9 cellular contexts compared by ENCODE assay signal in the genomic region with DNA sequence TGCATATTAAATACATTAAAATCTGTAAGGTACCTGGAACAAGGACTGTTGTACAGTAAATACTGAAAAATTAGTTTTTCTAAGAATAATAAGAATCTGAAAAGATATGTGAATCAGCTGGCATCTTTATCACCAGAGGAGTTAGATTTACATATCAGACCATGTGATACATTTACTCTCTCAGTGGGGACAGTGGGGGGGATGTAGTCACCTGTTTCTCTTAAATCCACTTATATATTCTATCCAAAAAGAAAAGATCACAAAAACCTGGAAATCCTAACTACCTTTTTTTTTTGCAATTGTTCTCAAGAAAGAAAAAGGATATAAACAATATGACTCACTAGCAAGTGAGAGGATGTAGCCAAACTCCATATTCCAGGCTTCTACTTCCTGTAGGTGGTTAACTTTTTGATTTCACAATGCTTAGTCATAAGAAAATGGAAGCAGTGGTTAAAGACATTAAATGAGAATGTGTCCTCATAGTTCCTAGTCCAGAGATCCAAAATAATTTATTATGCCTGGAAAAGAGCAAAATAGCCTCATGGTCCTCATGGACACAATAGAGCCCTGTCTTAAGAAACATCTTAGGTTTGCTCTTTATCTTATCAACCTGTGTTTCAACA. TPM values are rescaled to one million over a fixed set of nuclear protein-coding genes. Genes with fewer than 3 reads are reported as not detected.
A peak's percentile ranks its signal among the peaks of the same experiment; 100 is the strongest.
DNase-seq lines count a peak whose midpoint lies in the region; ATAC-seq and TF ChIP-seq lines count a peak whose summit lies in the region.
"Had no signal": no experiment of that assay in that cellular context is flagged by ENCODE, and none has a peak within 500 bp of the region (broad histone marks: within the 10 kb centered on the region; RNA-seq: fewer than 3 reads in every experiment).

No MANE protein-coding gene starts in this region.

- H3K4me3 ChIP-seq in GM23338 (no peak overlapping the region), skin epidermis (no peak overlapping the region)

- H3K4me2 ChIP-seq in GM23338, result no peak overlapping the region

- H3K27me3 Mint-ChIP-seq in GM23338 (ENCODE audit: insufficient read depth, low read depth, poor library complexity), result no peaks in the 10 kb centered on the region
- peaks cover 7% of the 10 kb centered on the region for H3K27me3 Mint-ChIP-seq in activated T-cell treated with anti-CD3 and anti-CD28 coated beads, Interleukin-2, amount 50 U/mL, for 24 hours
- H3K27me3 Mint-ChIP-seq: activated CD4-positive, alpha-beta T cell treated with anti-CD3 and anti-CD28 coated beads, Interleukin-2, amount 10 ng/mL, durations not matched to agents 7 days and 5 days had no signal

- TF ChIP-seq CTCF in GM23338 (conservative IDR thresholded peaks at IDR 0.05; ENCODE audit: low read depth in 2 of 2), result no peak

- no peak overlapping the region for H3K4me3 Mint-ChIP-seq in GM23338
- no peak overlapping the region for H3K4me3 Mint-ChIP-seq in activated T-cell treated with anti-CD3 and anti-CD28 coated beads, Interleukin-2, amount 50 U/mL, for 24 hours
- H3K4me3 Mint-ChIP-seq: activated CD4-positive, alpha-beta T cell treated with anti-CD3 and anti-CD28 coated beads, Interleukin-2, amount 10 ng/mL, durations not matched to agents 7 days and 5 days had no signal

- H3K27me3 ChIP-seq in GM23338 (ENCODE audit: insufficient read depth), result no peaks in the 10 kb centered on the region

- no peak overlapping the region for H3K27ac Mint-ChIP-seq in GM23338
- H3K27ac Mint-ChIP-seq in activated T-cell treated with anti-CD3 and anti-CD28 coated beads, Interleukin-2, amount 50 U/mL, for 24 hours, result no peak overlapping the region
- H3K27ac Mint-ChIP-seq: activated CD4-positive, alpha-beta T cell treated with anti-CD3 and anti-CD28 coated beads, Interleukin-2, amount 10 ng/mL, durations not matched to agents 7 days and 5 days had no signal

- no peaks in the 10 kb centered on the region for H3K9me3 Mint-ChIP-seq in GM23338
- no peaks in the 10 kb centered on the region for H3K9me3 Mint-ChIP-seq in activated T-cell treated with anti-CD3 and anti-CD28 coated beads, Interleukin-2, amount 50 U/mL, for 24 hours
- H3K9me3 Mint-ChIP-seq: activated CD4-positive, alpha-beta T cell treated with anti-CD3 and anti-CD28 coated beads, Interleukin-2, amount 10 ng/mL, durations not matched to agents 7 days and 5 days had no signal

- no peaks in the 10 kb centered on the region for H4K20me1 ChIP-seq in GM23338 (replicated peaks; ENCODE audit: insufficient read depth)

- DNase-seq in GM23338 (ENCODE audit: low spot score), result no peak
- peak; percentile 52 for DNase-seq in SK-MEL-5 (ENCODE audit: low read depth, low spot score)
- DNase-seq in fibroblast of the conjunctiva (ENCODE audit: low read depth), result peak; percentile 78
- no peak for DNase-seq in activated T-cell treated with anti-CD3 and anti-CD28 coated beads, Interleukin-2, amount 50 U/mL, for 24 hours
- DNase-seq in hippocampal formation (lab: John Stamatoyannopoulos, UW), result no peak
- DNase-seq: activated CD4-positive, alpha-beta T cell treated with anti-CD3 and anti-CD28 coated beads, Interleukin-2, amount 10 ng/mL, durations not matched to agents 7 days and 5 days had no signal

- no peaks in the 10 kb centered on the region for H3K36me3 ChIP-seq in GM23338 (ENCODE audit: insufficient read depth)

- H3K9me2 ChIP-seq in GM23338 (ENCODE audit: insufficient read depth), result no peaks in the 10 kb centered on the region

- in situ Hi-C loops in SK-MEL-5 (cut with HindIII; ENCODE audit: low pct_unique_long_range_greater_than_20kb, low sequenced_read_pairs), result no loop called here

- no peaks in the 10 kb centered on the region for H3F3A ChIP-seq in GM23338 (replicated peaks; ENCODE audit: low read depth)

- no peaks in the 10 kb centered on the region; the same call in 1 of the 2 replicates for H3K4me1 ChIP-seq in GM23338 (ENCODE audit: insufficient read depth)

- peak overlapping the region; percentile 1; the same call in 1 of the 2 replicates for H2AFZ ChIP-seq in GM23338

- H3K27ac ChIP-seq in GM23338 (ENCODE audit: low read depth) (no peak overlapping the region), skin epidermis (peak overlapping the region in 11 of 21 experiments; percentile 6 to 76 (median 55))

- no peaks in the 10 kb centered on the region for H3K36me3 Mint-ChIP-seq in GM23338 (ENCODE audit: low read depth)
- no peaks in the 10 kb centered on the region for H3K36me3 Mint-ChIP-seq in activated T-cell treated with anti-CD3 and anti-CD28 coated beads, Interleukin-2, amount 50 U/mL, for 24 hours (ENCODE audit: low read depth)

- ATAC-seq in GM23338, result no peak
- no peak for ATAC-seq in HG02973 (IDR thresholded peaks at IDR 0.05; ENCODE audit: unreplicated experiment)
- ATAC-seq in GM19452 (IDR thresholded peaks at IDR 0.05; ENCODE audit: unreplicated experiment), result no peak

- no peaks in the 10 kb centered on the region for H3K79me2 ChIP-seq in GM23338 (replicated peaks; ENCODE audit: insufficient read depth)

- H3K4me1 Mint-ChIP-seq in GM23338, result no peaks in the 10 kb centered on the region
- peaks cover 5% of the 10 kb centered on the region for H3K4me1 Mint-ChIP-seq in activated T-cell treated with anti-CD3 and anti-CD28 coated beads, Interleukin-2, amount 50 U/mL, for 24 hours (ENCODE audit: low read depth)

TF ChIP-seq in GM23338, 12 proteins besides CTCF, POLR2A, EP300 and RAD21 (continues in another document):
- TF ChIP-seq NANOG (IDR thresholded peaks at IDR 0.05; ENCODE audit: borderline replicate concordance) (no peak), EZH2 (IDR thresholded peaks at IDR 0.05; ENCODE audit: low read depth, unreplicated experiment) (no peak), ZNF114 (CRISPR knock-in tag; IDR thresholded peaks at IDR 0.05) (no peak), EZH2phosphoT487 (IDR thresholded peaks at IDR 0.05; ENCODE audit: unreplicated experiment) (no peak), STAT1 (IDR thresholded peaks at IDR 0.05; ENCODE audit: unreplicated experiment) (no peak), JUNB (IDR thresholded peaks at IDR 0.05; ENCODE audit: unreplicated experiment) (no peak), CREB1 (CRISPR knock-in tag; IDR thresholded peaks at IDR 0.05; ENCODE audit: low read depth) (no peak)
- TF ChIP-seq, protein P1, sequence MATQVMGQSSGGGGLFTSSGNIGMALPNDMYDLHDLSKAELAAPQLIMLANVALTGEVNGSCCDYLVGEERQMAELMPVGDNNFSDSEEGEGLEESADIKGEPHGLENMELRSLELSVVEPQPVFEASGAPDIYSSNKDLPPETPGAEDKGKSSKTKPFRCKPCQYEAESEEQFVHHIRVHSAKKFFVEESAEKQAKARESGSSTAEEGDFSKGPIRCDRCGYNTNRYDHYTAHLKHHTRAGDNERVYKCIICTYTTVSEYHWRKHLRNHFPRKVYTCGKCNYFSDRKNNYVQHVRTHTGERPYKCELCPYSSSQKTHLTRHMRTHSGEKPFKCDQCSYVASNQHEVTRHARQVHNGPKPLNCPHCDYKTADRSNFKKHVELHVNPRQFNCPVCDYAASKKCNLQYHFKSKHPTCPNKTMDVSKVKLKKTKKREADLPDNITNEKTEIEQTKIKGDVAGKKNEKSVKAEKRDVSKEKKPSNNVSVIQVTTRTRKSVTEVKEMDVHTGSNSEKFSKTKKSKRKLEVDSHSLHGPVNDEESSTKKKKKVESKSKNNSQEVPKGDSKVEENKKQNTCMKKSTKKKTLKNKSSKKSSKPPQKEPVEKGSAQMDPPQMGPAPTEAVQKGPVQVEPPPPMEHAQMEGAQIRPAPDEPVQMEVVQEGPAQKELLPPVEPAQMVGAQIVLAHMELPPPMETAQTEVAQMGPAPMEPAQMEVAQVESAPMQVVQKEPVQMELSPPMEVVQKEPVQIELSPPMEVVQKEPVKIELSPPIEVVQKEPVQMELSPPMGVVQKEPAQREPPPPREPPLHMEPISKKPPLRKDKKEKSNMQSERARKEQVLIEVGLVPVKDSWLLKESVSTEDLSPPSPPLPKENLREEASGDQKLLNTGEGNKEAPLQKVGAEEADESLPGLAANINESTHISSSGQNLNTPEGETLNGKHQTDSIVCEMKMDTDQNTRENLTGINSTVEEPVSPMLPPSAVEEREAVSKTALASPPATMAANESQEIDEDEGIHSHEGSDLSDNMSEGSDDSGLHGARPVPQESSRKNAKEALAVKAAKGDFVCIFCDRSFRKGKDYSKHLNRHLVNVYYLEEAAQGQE (IDR thresholded peaks at IDR 0.05; ENCODE audit: unreplicated experiment), result no peak

RNA-seq across cellular contexts. Expression of a gene that starts 22.5 kb away (rescaled TPM):
- not detected in 2 replicates for total RNA-seq in GM23338 (2014; rRNA removed; shearing (Covaris generic))
- polyA plus RNA-seq in GM23338 (2016; fragmentation: Nextera tagmentation; extraction: Ambion mirVana), result 0.10 TPM in 1 of 2 replicates, not detected in the other
- 0.24 TPM in 1 of 2 replicates, not detected in the other for total RNA-seq in SK-MEL-5 (2014; rRNA removed; shearing (Covaris generic))
- polyA plus RNA-seq in SK-MEL-5 (2015; cell fraction: cytosol; rRNA removed), result 0.05 TPM in 1 of 2 replicates, not detected in the other
- not detected in 2 replicates for polyA plus RNA-seq in SK-MEL-5 (2015; cell fraction: nucleus; rRNA removed)
- total RNA-seq: activated CD4-positive, alpha-beta T cell treated with anti-CD3 and anti-CD28 coated beads, Interleukin-2, amount 10 ng/mL, durations not matched to agents 7 days and 5 days had no signal

Comparison
In these comparisons a context has a peak if more than half of its experiments do, and no peak if none do; other contexts are left out.
1. DNase-seq: peak in SK-MEL-5 (single experiment) and fibroblast of the conjunctiva (single experiment); none in GM23338 (single experiment), activated T-cell treated with anti-CD3 and anti-CD28 coated beads, Interleukin-2, amount 50 U/mL, for 24 hours (single experiment) and hippocampal formation (0 of 2).